ENCODE assay signal across 8 cellular contexts in the genomic region with DNA sequence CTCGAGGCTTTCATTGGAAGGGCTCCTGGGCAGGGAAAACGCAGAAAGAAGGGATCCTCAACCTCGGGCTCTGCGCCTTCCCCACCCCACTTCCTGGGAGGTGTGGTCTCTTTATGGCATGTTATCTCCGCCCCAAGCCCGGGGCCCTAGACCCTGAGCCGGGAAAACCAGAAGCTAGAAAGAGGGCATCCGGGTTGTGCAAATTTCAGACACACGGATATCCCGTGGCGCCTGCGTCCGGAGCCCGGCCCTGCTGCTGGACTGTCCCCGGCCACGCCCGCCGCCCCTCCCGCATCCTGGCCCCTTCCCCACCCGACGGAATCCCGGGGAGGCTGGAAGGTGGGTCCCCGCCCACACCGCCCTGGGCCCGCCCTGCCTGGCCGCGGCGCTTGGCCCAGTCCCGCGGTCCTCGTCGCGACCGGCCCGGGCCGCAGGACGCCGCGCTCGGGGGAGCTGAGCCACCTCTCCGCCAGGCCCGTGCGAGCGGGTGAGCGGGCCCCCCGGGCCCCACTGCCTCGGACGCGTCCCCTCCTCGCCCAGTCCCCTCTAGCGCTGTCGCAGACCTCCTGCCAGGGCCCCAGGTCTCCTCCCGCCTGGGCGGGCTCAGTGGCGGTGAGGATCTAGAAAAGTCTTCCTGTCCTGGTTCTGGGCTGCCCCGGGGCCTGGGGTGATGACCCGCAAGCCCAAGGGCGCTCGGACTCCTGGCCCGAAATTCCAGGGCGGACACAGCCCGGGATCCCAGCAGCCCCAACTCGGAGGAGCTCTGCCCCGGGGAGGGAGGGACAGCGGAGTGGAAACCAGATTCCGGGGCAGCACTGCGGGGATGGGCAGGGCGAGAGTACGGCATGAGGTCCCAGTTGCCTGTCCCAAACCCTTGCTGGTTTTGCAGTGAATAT. TPM values are rescaled to one million over a fixed set of nuclear protein-coding genes. Genes with fewer than 3 reads are reported as not detected.
A peak's percentile ranks its signal among the peaks of the same experiment; 100 is the strongest.
DNase-seq lines count a peak whose midpoint lies in the region; TF ChIP-seq lines count a peak whose summit lies in the region.

A gene with protein sequence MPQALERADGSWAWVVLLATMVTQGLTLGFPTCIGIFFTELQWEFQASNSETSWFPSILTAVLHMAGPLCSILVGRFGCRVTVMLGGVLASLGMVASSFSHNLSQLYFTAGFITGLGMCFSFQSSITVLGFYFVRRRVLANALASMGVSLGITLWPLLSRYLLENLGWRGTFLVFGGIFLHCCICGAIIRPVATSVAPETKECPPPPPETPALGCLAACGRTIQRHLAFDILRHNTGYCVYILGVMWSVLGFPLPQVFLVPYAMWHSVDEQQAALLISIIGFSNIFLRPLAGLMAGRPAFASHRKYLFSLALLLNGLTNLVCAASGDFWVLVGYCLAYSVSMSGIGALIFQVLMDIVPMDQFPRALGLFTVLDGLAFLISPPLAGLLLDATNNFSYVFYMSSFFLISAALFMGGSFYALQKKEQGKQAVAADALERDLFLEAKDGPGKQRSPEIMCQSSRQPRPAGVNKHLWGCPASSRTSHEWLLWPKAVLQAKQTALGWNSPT (plus strand): TSS at position 397 of the 896 bp plus-strand sequence. CDS start 5,683 bp downstream, outside the sequence.

- peak within 1 kb of the TSS; percentile 87 for H3K27ac ChIP-seq in mesodermal cell (ENCODE audit: low read depth, low read length, severe bottlenecking)

- H3F3A ChIP-seq in Loucy (ENCODE audit: low read depth): no peaks in the 10 kb centered on the region

- no peaks in the 10 kb centered on the region for H4K20me1 ChIP-seq in Loucy (ENCODE audit: insufficient read depth, low read length, poor library complexity, severe bottlenecking)

- H3K4me1 ChIP-seq in Loucy (ENCODE audit: insufficient read depth, low read length, poor library complexity, severe bottlenecking) (peaks cover 19% of the 10 kb centered on the region), mesodermal cell (ENCODE audit: control insufficient read depth, insufficient read depth, low read length, poor library complexity, severe bottlenecking) (peaks cover 25% of the 10 kb centered on the region)

- H3K4me3 Mint-ChIP-seq in type B pancreatic cell: peak within 1 kb of the TSS; percentile 84

- no peaks in the 10 kb centered on the region for H3K27me3 Mint-ChIP-seq in type B pancreatic cell

- H3K36me3 Mint-ChIP-seq in type B pancreatic cell: no peaks in the 10 kb centered on the region

- TF ChIP-seq CTCF in Loucy (conservative IDR thresholded peaks at IDR 0.05; ENCODE audit: low read length) (no peak), epithelial cell of esophagus (IDR thresholded peaks at IDR 0.05; ENCODE audit: insufficient read depth, low read depth, low read length, missing control alignments) (no peak), type B pancreatic cell (conservative IDR thresholded peaks at IDR 0.05) (no peak)

- H3K79me2 ChIP-seq in Loucy (ENCODE audit: insufficient read depth, low read length): no peaks in the 10 kb centered on the region

- peak within 1 kb of the TSS; percentile 81 for H2AFZ ChIP-seq in Loucy (ENCODE audit: low read length)

- peak within 1 kb of the TSS; percentile 76 for H3K4me2 ChIP-seq in Loucy (ENCODE audit: low read depth, low read length, poor library complexity, severe bottlenecking)

- H3K4me3 ChIP-seq in Loucy (ENCODE audit: low read length, poor library complexity, severe bottlenecking) (peak within 1 kb of the TSS; percentile 75), epithelial cell of esophagus (ENCODE audit: low read length) (peak within 1 kb of the TSS; percentile 56), mesodermal cell (ENCODE audit: extremely low read depth, insufficient read depth, low read length, poor library complexity, severe bottlenecking) (peak within 1 kb of the TSS; percentile 62)

- peaks cover 53% of the 10 kb centered on the region for H3K4me1 Mint-ChIP-seq in type B pancreatic cell (ENCODE audit: unreplicated experiment)

- no peaks in the 10 kb centered on the region for H3K27me3 ChIP-seq in Loucy (ENCODE audit: insufficient read depth, low read length, poor library complexity, severe bottlenecking)

- no peaks in the 10 kb centered on the region for H3K9me2 ChIP-seq in Loucy (replicated peaks; ENCODE audit: low read depth, low read length)

- no peaks in the 10 kb centered on the region for H3K9me3 Mint-ChIP-seq in type B pancreatic cell

- H3K36me3 ChIP-seq in Loucy (ENCODE audit: insufficient read depth, low read length) (no peaks in the 10 kb centered on the region), mesodermal cell (ENCODE audit: control insufficient read depth, insufficient read depth, low read length) (no peaks in the 10 kb centered on the region)

- 0 to 3% methylated on average over 51 to 64 of the region's 69 CpGs for WGBS in mesodermal cell (ENCODE audit: insufficient coverage in 2 of 2), 2 experiments

- H3K27ac Mint-ChIP-seq in type B pancreatic cell: peak within 1 kb of the TSS; percentile 87

- peak within 1 kb of the TSS; percentile 74 for H3K9ac ChIP-seq in Loucy (ENCODE audit: low read depth, low read length, poor library complexity, severe bottlenecking)

- DNase-seq in stimulated activated CD4-positive, alpha-beta T cell treated with anti-CD3 and anti-CD28 coated beads, Interleukin-1b, Interleukin-23, amount 100 ng/mL, for 4 hours (ENCODE audit: low read depth in 2 of 2): peak; percentile 12 to 31
- no peak for DNase-seq in stimulated activated CD4-positive, alpha-beta T cell treated with anti-CD3 and anti-CD28 coated beads, Interleukin-4, amount 100 ng/mL, for 4 hours
- DNase-seq in activated CD8-positive, alpha-beta memory T cell treated with anti-CD3 and anti-CD28 coated beads, Interleukin-2, amount 50 U/mL, for 4 hours: peak; percentile 41
- DNase-seq in epithelial cell of esophagus (ENCODE audit: low read depth) (peak; percentile 68), type B pancreatic cell (ENCODE audit: extremely low spot score, unreplicated experiment) (peak; percentile 85), DMS 273 (lab: John Stamatoyannopoulos, UW; ENCODE audit: unreplicated experiment) (no peak)

- H3K9me3 ChIP-seq in Loucy (ENCODE audit: insufficient read depth, low read depth, low read length) (no peaks in the 10 kb centered on the region), mesodermal cell (ENCODE audit: control insufficient read depth, low read length) (no peaks in the 10 kb centered on the region)

RNA-seq across cellular contexts. Expression of the gene that starts here (rescaled TPM):
- polyA plus RNA-seq in mesodermal cell (2013, experiment 1 of 2): 20.1 TPM
- 19.1 TPM for polyA plus RNA-seq in mesodermal cell (2013, experiment 2 of 2)
- 16.4 and 42.0 TPM in 2 replicates for total RNA-seq in type B pancreatic cell (ENCODE audit: low replicate concordance)

Comparison
In these comparisons a context has a peak if more than half of its experiments do, and no peak if none do; other contexts are left out.
1. DNase-seq: peak in stimulated activated CD4-positive, alpha-beta T cell treated with anti-CD3 and anti-CD28 coated beads, Interleukin-1b, Interleukin-23, amount 100 ng/mL, for 4 hours (2 of 2), activated CD8-positive, alpha-beta memory T cell treated with anti-CD3 and anti-CD28 coated beads, Interleukin-2, amount 50 U/mL, for 4 hours (single experiment), epithelial cell of esophagus (single experiment) and type B pancreatic cell (single experiment); none in stimulated activated CD4-positive, alpha-beta T cell treated with anti-CD3 and anti-CD28 coated beads, Interleukin-4, amount 100 ng/mL, for 4 hours (0 of 2) and DMS 273 (single experiment).
2. Peak in every context shown above with its lines, with median percentiles within 50 percentile points of each other: H3K4me3 ChIP-seq.